In the genomic region with DNA sequence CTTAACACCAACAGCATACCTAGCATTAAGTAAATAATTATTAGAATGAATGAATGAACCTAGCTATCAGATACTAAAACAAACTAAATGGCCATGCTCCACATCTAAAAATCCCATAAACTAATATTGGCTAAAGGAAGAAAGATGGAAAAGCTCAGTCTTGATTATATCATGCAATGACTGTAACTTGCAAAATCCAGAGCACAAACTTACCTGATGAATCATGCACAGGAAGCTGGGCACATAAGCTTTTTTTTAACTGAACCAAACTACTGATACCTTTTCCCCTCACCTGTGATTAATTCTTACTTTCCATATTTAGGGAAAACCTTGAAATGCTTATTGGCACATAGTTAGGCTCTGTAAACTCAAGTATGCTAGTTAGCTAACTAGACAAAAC, we compare ENCODE assay signal across 32 cellular contexts.
DNase-seq lines count a peak whose midpoint lies in the region; TF ChIP-seq lines count a peak whose summit lies in the region.
"Had no signal": no experiment of that assay in that cellular context is flagged by ENCODE, and none has a peak within 500 bp of the region (broad histone marks: within the 10 kb centered on the region; RNA-seq: fewer than 3 reads in every experiment).

No MANE protein-coding gene starts in this region.

- H3K9me2 ChIP-seq in GM23248 (ENCODE audit: insufficient read depth): no peaks in the 10 kb centered on the region

- TF ChIP-seq CTCF in epithelial cell of esophagus (IDR thresholded peaks at IDR 0.05; ENCODE audit: insufficient read depth, low read depth, low read length, missing control alignments) (no peak), sigmoid colon (IDR thresholded peaks at IDR 0.05) (no peak), lower leg skin (IDR thresholded peaks at IDR 0.05) (no peak)

- no peak overlapping the region for H2AFZ ChIP-seq in GM23248

- H4K20me1 ChIP-seq in GM23248 (ENCODE audit: insufficient read depth): no peaks in the 10 kb centered on the region

- no peak overlapping the region for H3K4me2 ChIP-seq in GM23248 (ENCODE audit: unreplicated experiment)

- TF ChIP-seq EP300 in sigmoid colon (IDR thresholded peaks at IDR 0.05): no peak

- H3K27me3 ChIP-seq in GM23248 (replicated peaks; ENCODE audit: insufficient read depth) (no peaks in the 10 kb centered on the region), sigmoid colon (no peaks in the 10 kb centered on the region)
- H3K27me3 ChIP-seq: right lobe of liver, SJSA1, vagina had no signal

- no peak for TF ChIP-seq POLR2A in sigmoid colon (IDR thresholded peaks at IDR 0.05)
- TF ChIP-seq POLR2A in lower leg skin (IDR thresholded peaks at IDR 0.05): no peak

- in situ Hi-C loops in GM23248 (cut with MboI): no loop called here

- peaks cover 4% of the 10 kb centered on the region; the same call in 1 of the 2 replicates for H3K4me1 ChIP-seq in GM23248 (ENCODE audit: insufficient read depth)
- H3K4me1 ChIP-seq in sigmoid colon: no peaks in the 10 kb centered on the region
- H3K4me1 ChIP-seq: Caco-2, right lobe of liver, SJSA1, vagina had no signal

- intact Hi-C loops in sigmoid colon (cut with DNase I) (no loop called here), lower leg skin (cut with DNase I; ENCODE audit: low total_unique reads) (no loop called here)

- H3K36me3 ChIP-seq in GM23248 (ENCODE audit: low read depth): no peaks in the 10 kb centered on the region
- H3K36me3 ChIP-seq in sigmoid colon: no peaks in the 10 kb centered on the region
- H3K36me3 ChIP-seq: right lobe of liver, vagina had no signal

- DNase-seq in GM23248 (peak; percentile 50), NCI-H226 (peak; percentile 39), epithelial cell of esophagus (ENCODE audit: low read depth) (peak; percentile 80), renal cortical epithelial cell (ENCODE audit: low read depth) (peak; percentile 67), GDM1 (lab: John Stamatoyannopoulos, UW) (no peak), sigmoid colon (no peak), lower leg skin (ENCODE audit: low spot score in 2 of 2) (no peak)
- DNase-seq: activated CD4-positive, alpha-beta T cell treated with anti-CD3 and anti-CD28 coated beads, Interleukin-2, amount 10 ng/mL, durations not matched to agents 24 days and 14 days; activated CD8-positive, alpha-beta memory T cell treated with anti-CD3 and anti-CD28 coated beads for 24 hours; activated T-cell treated with anti-CD3 and anti-CD28 coated beads for 4 hours; Caco-2; DMS53; effector CD8-positive, alpha-beta T cell; erythroblast; GF-D8; head of caudate nucleus; kidney glomerular epithelial cell; mucosa of descending colon; natural killer cell; NCI-H1436; NCI-H2081 treated with DMSO at 0.1 percent for 48 hours; NCI-H2227 treated with DMSO at 0.1 percent for 48 hours; NCI-H69; nucleus accumbens; right lobe of liver; stimulated activated CD4-positive, alpha-beta T cell treated with anti-CD3 and anti-CD28 coated beads, Interleukin-12 subunit alpha, Interleukin-12 subunit beta, amount 100 ng/mL, for 4 hours; stimulated activated CD4-positive, alpha-beta T cell treated with anti-CD3 and anti-CD28 coated beads, Interleukin-2, amount 100 ng/mL, for 48 hours; stimulated activated naive CD8-positive, alpha-beta T cell treated with anti-CD3 and anti-CD28 coated beads, Interleukin-15, amount 100 ng/mL, for 72 hours; T1000 had no signal

- H3K79me2 ChIP-seq in GM23248 (ENCODE audit: insufficient read depth): no peaks in the 10 kb centered on the region

- H3K27ac ChIP-seq in GM23248: no peak overlapping the region
- no peak overlapping the region for H3K27ac ChIP-seq in sigmoid colon
- H3K27ac ChIP-seq: C4-2B, right lobe of liver, SJSA1, vagina had no signal

- H3F3A ChIP-seq in GM23248 (ENCODE audit: insufficient read depth): no peaks in the 10 kb centered on the region

- no peak overlapping the region for H3K9ac ChIP-seq in GM23248

- H3K4me3 ChIP-seq in GM23248: no peak overlapping the region
- H3K4me3 ChIP-seq in epithelial cell of esophagus (ENCODE audit: low read length): no peak overlapping the region
- no peak overlapping the region for H3K4me3 ChIP-seq in sigmoid colon
- H3K4me3 ChIP-seq in lower leg skin (ENCODE audit: low read depth, poor library complexity, severe bottlenecking): no peak overlapping the region
- H3K4me3 ChIP-seq: mucosa of descending colon, right lobe of liver, SJSA1, vagina had no signal

- no peaks in the 10 kb centered on the region for H3K9me3 ChIP-seq in GM23248 (ENCODE audit: low read depth)
- H3K9me3 ChIP-seq in sigmoid colon: no peaks in the 10 kb centered on the region
- H3K9me3 ChIP-seq: Caco-2, mucosa of descending colon, right lobe of liver, SJSA1, vagina had no signal

Comparison
In these comparisons a context has a peak if more than half of its experiments do, and no peak if none do; other contexts are left out.
1. DNase-seq: peak in GM23248 (single experiment), NCI-H226 (single experiment), epithelial cell of esophagus (single experiment) and renal cortical epithelial cell (single experiment); none in GDM1 (single experiment), sigmoid colon (single experiment) and lower leg skin (0 of 2).